ENCODE assay signal across 17 cellular contexts in the genomic region with DNA sequence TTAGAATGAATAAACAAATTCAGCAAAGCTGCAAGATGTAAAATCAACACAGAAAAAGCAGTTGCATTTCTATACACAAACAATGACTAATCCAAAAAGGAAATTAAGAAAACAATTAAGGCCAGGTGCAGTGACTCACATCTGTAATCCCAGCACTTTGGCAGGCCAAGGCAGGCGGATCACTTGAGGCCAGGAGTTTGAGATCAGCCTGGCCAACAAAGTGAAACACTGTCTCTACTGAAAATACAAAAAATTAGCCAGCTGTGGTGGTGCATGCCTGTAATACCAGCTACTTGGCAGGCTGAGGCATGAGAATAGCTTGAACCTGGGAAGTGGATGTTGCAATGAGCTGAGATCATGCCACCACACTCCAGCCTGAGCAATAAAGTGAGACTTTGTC. TPM values are rescaled to one million over a fixed set of nuclear protein-coding genes. Genes with fewer than 3 reads are reported as not detected.
DNase-seq lines count a peak whose midpoint lies in the region; ATAC-seq and TF ChIP-seq lines count a peak whose summit lies in the region.
"Had no signal": no experiment of that assay in that cellular context is flagged by ENCODE, and none has a peak within 500 bp of the region (broad histone marks: within the 10 kb centered on the region; RNA-seq: fewer than 3 reads in every experiment).

No MANE protein-coding gene starts in this region.

- H3K27ac Mint-ChIP-seq in activated T-cell treated with anti-CD3 and anti-CD28 coated beads, Interleukin-2, amount 50 U/mL, for 72 hours, result no peak overlapping the region
- H3K27ac Mint-ChIP-seq: nephron progenitor cell had no signal

- H3K9me3 Mint-ChIP-seq in activated T-cell treated with anti-CD3 and anti-CD28 coated beads, Interleukin-2, amount 50 U/mL, for 72 hours, result no peaks in the 10 kb centered on the region

- no peaks in the 10 kb centered on the region for H3K27me3 Mint-ChIP-seq in activated T-cell treated with anti-CD3 and anti-CD28 coated beads, Interleukin-2, amount 50 U/mL, for 72 hours (ENCODE audit: low read depth)

- H3K27me3 ChIP-seq in left ventricle myocardium inferior (ENCODE audit: low read depth), result no peaks in the 10 kb centered on the region
- H3K27me3 ChIP-seq: dorsolateral prefrontal cortex, gastrocnemius medialis, tibial artery had no signal

- in situ Hi-C loops in astrocyte of the spinal cord (cut with HindIII; ENCODE audit: low sequenced_read_pairs), result no loop called here

- H3K4me1 Mint-ChIP-seq in activated T-cell treated with anti-CD3 and anti-CD28 coated beads, Interleukin-2, amount 50 U/mL, for 72 hours (ENCODE audit: low read depth), result peaks cover 13% of the 10 kb centered on the region
- H3K4me1 Mint-ChIP-seq: nephron progenitor cell had no signal

- TF ChIP-seq CTCF in AG09319 (IDR thresholded peaks at IDR 0.05; ENCODE audit: low read depth, low read length) (no peak), astrocyte of the spinal cord (IDR thresholded peaks at IDR 0.05; ENCODE audit: low read depth, low read length) (no peak), left ventricle myocardium inferior (IDR thresholded peaks at IDR 0.05; ENCODE audit: borderline replicate concordance) (no peak)

- H3K4me1 ChIP-seq in left ventricle myocardium inferior, result no peaks in the 10 kb centered on the region
- H3K4me1 ChIP-seq: gastrocnemius medialis, tibial artery had no signal

- peaks cover 16 to 31% of the 10 kb centered on the region in 2 donors for H3K36me3 Mint-ChIP-seq in activated T-cell treated with anti-CD3 and anti-CD28 coated beads, Interleukin-2, amount 50 U/mL, for 72 hours (ENCODE audit: insufficient read depth in 2 of 2)

- intact Hi-C loops in left ventricle myocardium inferior (cut with micrococcal nuclease), result no loop called here

- H3K4me3 ChIP-seq in astrocyte of the spinal cord (ENCODE audit: low read depth, low read length) (no peak overlapping the region), left ventricle myocardium inferior (no peak overlapping the region)
- H3K4me3 ChIP-seq: dorsolateral prefrontal cortex, gastrocnemius medialis, SK-N-MC, tibial artery had no signal

- H3K27ac ChIP-seq in left ventricle myocardium inferior (replicated peaks), result no peak overlapping the region
- H3K27ac ChIP-seq: dorsolateral prefrontal cortex, gastrocnemius medialis, SK-N-MC, tibial artery, WERI-Rb-1 had no signal

- ATAC-seq in HG02678 (IDR thresholded peaks at IDR 0.05; ENCODE audit: unreplicated experiment) (no peak), HG03354 (IDR thresholded peaks at IDR 0.05; ENCODE audit: poor library complexity, severe bottlenecking, unreplicated experiment) (no peak)
- no peak for ATAC-seq in activated T-cell treated with anti-CD3 and anti-CD28 coated beads, Interleukin-2, amount 50 U/mL, for 72 hours (replicated peaks in 1 of 2)
- ATAC-seq: right cardiac atrium had no signal

- no peak overlapping the region for H3K4me3 Mint-ChIP-seq in activated T-cell treated with anti-CD3 and anti-CD28 coated beads, Interleukin-2, amount 50 U/mL, for 72 hours
- H3K4me3 Mint-ChIP-seq: nephron progenitor cell had no signal

- no peaks in the 10 kb centered on the region for H3K9me3 ChIP-seq in left ventricle myocardium inferior (replicated peaks)
- H3K9me3 ChIP-seq: gastrocnemius medialis, tibial artery had no signal

- peaks cover 33% of the 10 kb centered on the region for H3K36me3 ChIP-seq in left ventricle myocardium inferior
- H3K36me3 ChIP-seq: WERI-Rb-1 had no signal

- DNase-seq in AG09319 (ENCODE audit: extremely low read depth, low read depth) (peak; percentile 24), LHCN-M2 (ENCODE audit: low read depth) (peak; percentile 92), astrocyte of the spinal cord (ENCODE audit: low read depth, low spot score) (peak; percentile 65), fibroblast of the conjunctiva (ENCODE audit: low read depth) (peak; percentile 59), left ventricle myocardium inferior (no peak)
- DNase-seq in activated T-cell treated with anti-CD3 and anti-CD28 coated beads, Interleukin-2, amount 50 U/mL, for 72 hours, result no peak
- DNase-seq: dorsolateral prefrontal cortex; gastrocnemius medialis; nephron progenitor cell; right cardiac atrium; stimulated activated CD8-positive, alpha-beta memory T cell treated with anti-CD3 and anti-CD28 coated beads, Interleukin-4, amount 100 ng/mL, for 48 hours; tibial artery; WERI-Rb-1 had no signal

RNA-seq across cellular contexts. Expression of gene THEM4, which starts 22.3 kb away (rescaled TPM):
- 20.3 and 22.8 TPM in 2 replicates for total RNA-seq in LHCN-M2 (2014; rRNA removed)
- 8.5 TPM for polyA plus RNA-seq in LHCN-M2 (2012)
- total RNA-seq in activated T-cell treated with anti-CD3 and anti-CD28 coated beads, Interleukin-2, amount 50 U/mL, for 72 hours, result 10 to 100 TPM; 40.5 to 41.5 TPM
- total RNA-seq in left ventricle myocardium inferior, result 15.8 TPM

RNA-seq across cellular contexts. Expression of gene THEM5, which starts 33.5 kb away (rescaled TPM):
- total RNA-seq in LHCN-M2 (2014; rRNA removed) (not detected in 2 replicates), left ventricle myocardium inferior (not detected)
- polyA plus RNA-seq in LHCN-M2 (2012), result 0.06 TPM
- total RNA-seq in activated T-cell treated with anti-CD3 and anti-CD28 coated beads, Interleukin-2, amount 50 U/mL, for 72 hours, result under 1 TPM in 1 of 2 donors, not detected in 1; 0.25 TPM
- total RNA-seq: A673, gastrocnemius medialis had no signal

RNA-seq across cellular contexts. Expression of gene C2CD4D, which starts 47.4 kb away (rescaled TPM):
- total RNA-seq in LHCN-M2 (2014; rRNA removed), result not detected in 2 replicates
- 0.12 TPM for polyA plus RNA-seq in LHCN-M2 (2012)
- total RNA-seq in activated T-cell treated with anti-CD3 and anti-CD28 coated beads, Interleukin-2, amount 50 U/mL, for 72 hours, result 1 to 10 TPM; 2.1 to 4.4 TPM
- total RNA-seq in left ventricle myocardium inferior, result not detected
- total RNA-seq: A673, gastrocnemius medialis had no signal

RNA-seq across cellular contexts. Expression of gene RORC, which starts 55.4 kb away (rescaled TPM):
- not detected in 2 replicates for total RNA-seq in LHCN-M2 (2014; rRNA removed)
- 0.01 TPM for polyA plus RNA-seq in LHCN-M2 (2012)
- total RNA-seq in activated T-cell treated with anti-CD3 and anti-CD28 coated beads, Interleukin-2, amount 50 U/mL, for 72 hours, result 10 to 100 TPM in 1 of 2 donors, 1 to 10 TPM in 1; 1.8 to 10.3 TPM
- total RNA-seq in left ventricle myocardium inferior, result 10.3 TPM
- total RNA-seq: A673 had no signal

Comparison
In these comparisons a context has a peak if more than half of its experiments do, and no peak if none do; other contexts are left out.
1. DNase-seq: peak in AG09319 (single experiment), LHCN-M2 (single experiment), astrocyte of the spinal cord (single experiment) and fibroblast of the conjunctiva (single experiment); none in activated T-cell treated with anti-CD3 and anti-CD28 coated beads, Interleukin-2, amount 50 U/mL, for 72 hours (0 of 2) and left ventricle myocardium inferior (single experiment).